Comparison of ENCODE assay signal across 13 cellular contexts in the genomic region with DNA sequence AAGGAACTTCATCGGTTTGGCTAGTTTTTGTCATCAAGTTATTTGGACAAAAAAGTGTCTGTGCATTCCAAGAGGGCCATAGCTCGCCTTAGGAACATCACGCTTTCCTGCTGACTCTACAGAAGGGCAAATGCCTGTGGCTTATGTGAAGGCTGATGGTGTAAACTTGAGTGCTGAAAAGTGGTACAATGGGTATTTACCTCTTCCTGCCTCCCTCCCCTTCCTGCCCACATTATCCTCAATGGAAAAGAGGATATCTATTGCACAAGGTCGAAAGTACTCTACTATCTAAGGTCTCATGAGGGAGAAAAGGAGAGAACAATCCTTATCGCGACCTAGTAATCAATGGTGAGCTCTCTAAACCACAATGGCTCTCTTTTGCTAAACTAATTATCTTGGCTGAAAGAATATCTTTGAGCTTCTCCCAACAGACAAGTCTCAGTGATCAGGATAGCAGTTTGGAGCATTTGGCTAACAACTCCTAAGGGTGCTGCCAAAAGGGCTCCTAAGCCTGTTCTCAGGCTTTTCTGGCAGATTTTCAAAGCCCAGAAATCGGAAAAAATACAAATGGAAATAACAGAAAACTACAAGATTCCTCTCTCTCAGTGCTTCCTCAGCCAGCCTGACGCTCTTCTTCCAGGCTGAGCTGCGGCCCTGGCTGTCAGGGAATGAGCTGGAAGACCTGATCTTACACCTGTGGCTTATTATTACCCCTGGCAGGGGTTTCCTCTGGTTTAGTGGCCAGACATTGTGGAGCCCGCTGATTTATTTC. TPM values are rescaled to one million over a fixed set of nuclear protein-coding genes. Genes with fewer than 3 reads are reported as not detected.
DNase-seq lines count a peak whose midpoint lies in the region; ATAC-seq and TF ChIP-seq lines count a peak whose summit lies in the region.
"Had no signal": no experiment of that assay in that cellular context is flagged by ENCODE, and none has a peak within 500 bp of the region (broad histone marks: within the 10 kb centered on the region; RNA-seq: fewer than 3 reads in every experiment).

No MANE protein-coding gene starts in this region.

- no peaks in the 10 kb centered on the region for H3F3A ChIP-seq in PC-3 (ENCODE audit: low read length, unreplicated experiment)

- intact Hi-C loops in sciatic nerve (cut with DNase I) (no loop called here), PC-3 (cut with micrococcal nuclease) (no loop called here)

- H3K4me2 ChIP-seq in PC-3 (ENCODE audit: low read length) = no peak overlapping the region

- POLR2A ChIA-PET in PC-3 (lab: Charles Lee; ENCODE audit: unreplicated experiment) = no interaction called here
- POLR2A ChIA-PET in RWPE1 (lab: Yijun Ruan, JAX; ENCODE audit: low non-redundant PET) = no interaction called here

- H3K9ac ChIP-seq in PC-3 (ENCODE audit: low read length) = no peak overlapping the region

- no peak overlapping the region for H3K27ac ChIP-seq in PC-3 (ENCODE audit: low read length)
- H3K27ac ChIP-seq in RWPE1 = no peak overlapping the region
- H3K27ac ChIP-seq: WERI-Rb-1 had no signal

- H2AFZ ChIP-seq in PC-3 (ENCODE audit: low read length) = no peak overlapping the region

- DNase-seq in G401 (ENCODE audit: low spot score) (peak; percentile 10), SK-MEL-5 (ENCODE audit: low read depth, low spot score) (peak; percentile 85), fibroblast of the aortic adventitia (ENCODE audit: low read depth) (peak; percentile 55), sciatic nerve (ENCODE audit: low spot score) (no peak), PC-3 (no peak), RWPE1 (ENCODE audit: low spot score) (no peak), GM19238 (ENCODE audit: insufficient read length, low spot score) (no peak)
- DNase-seq in central memory CD4-positive, alpha-beta T cell = no peak
- DNase-seq: amniotic stem cell, MV-4-11, NCI-H510A treated with DMSO at 0.1 percent for 48 hours, posterior cingulate gyrus, WERI-Rb-1 had no signal

- CTCF ChIA-PET in PC-3 (lab: Charles Lee) (no interaction called here), RWPE1 (lab: Yijun Ruan, JAX) (no interaction called here)

- no peaks in the 10 kb centered on the region for H3K9me2 ChIP-seq in PC-3 (replicated peaks; ENCODE audit: low read length)

- H3K4me1 ChIP-seq in PC-3 (ENCODE audit: insufficient read depth, low read length) = peaks cover 8% of the 10 kb centered on the region

- no peaks in the 10 kb centered on the region for H3K36me3 ChIP-seq in PC-3 (ENCODE audit: low read depth, low read length)
- H3K36me3 ChIP-seq: WERI-Rb-1 had no signal

- H4K20me1 ChIP-seq in PC-3 (ENCODE audit: low read length) = no peaks in the 10 kb centered on the region

- TF ChIP-seq CTCF in fibroblast of the aortic adventitia (IDR thresholded peaks at IDR 0.05; ENCODE audit: insufficient read depth, low read length) = no peak
- no peak for TF ChIP-seq CTCF in PC-3 (conservative IDR thresholded peaks at IDR 0.05; ENCODE audit: low read depth, low read length)
- TF ChIP-seq CTCF in RWPE1 (conservative IDR thresholded peaks at IDR 0.05; ENCODE audit: low read depth) = no peak

- no TSS peak for BruUV-seq in PC-3 (replicated peaks; lab: Mats Ljungman, UMichigan)

- H3K79me2 ChIP-seq in PC-3 (ENCODE audit: low read length) = no peaks in the 10 kb centered on the region

- no peaks in the 10 kb centered on the region for H3K27me3 ChIP-seq in PC-3 (ENCODE audit: low read length)

- ATAC-seq in sciatic nerve (peak; percentile 83), PC-3 (no peak)

- H3K9me3 ChIP-seq in PC-3 (ENCODE audit: low read length) = no peaks in the 10 kb centered on the region

- in situ Hi-C loops in G401 (cut with HindIII; ENCODE audit: low sequenced_read_pairs) = no loop called here
- in situ Hi-C loops in SK-MEL-5 (cut with HindIII; ENCODE audit: low pct_unique_long_range_greater_than_20kb, low sequenced_read_pairs) = no loop called here

- H3K4me3 ChIP-seq in fibroblast of the aortic adventitia (ENCODE audit: low read depth, low read length) (no peak overlapping the region), PC-3 (ENCODE audit: low read length) (no peak overlapping the region)

RNA-seq across cellular contexts. Expression of gene ENPP1, which starts 42.6 kb away (rescaled TPM):
- not detected in 2 replicates for total RNA-seq in G401 (2014; rRNA removed; shearing (Covaris generic))
- total RNA-seq in SK-MEL-5 (2014; rRNA removed; shearing (Covaris generic)) = 13.3 and 14.3 TPM in 2 replicates
- polyA plus RNA-seq in SK-MEL-5 (2015; cell fraction: cytosol; rRNA removed) = 7.7 and 11.5 TPM in 2 replicates
- polyA plus RNA-seq in SK-MEL-5 (2015; cell fraction: nucleus; rRNA removed) = 6.9 and 7.8 TPM in 2 replicates
- total RNA-seq in fibroblast of the aortic adventitia (ENCODE audit: low replicate concordance) = 5.6 and 7.4 TPM in 2 replicates
- total RNA-seq in sciatic nerve = 13.4 TPM
- total RNA-seq in PC-3 (2014; rRNA removed) = 4.4 and 5.1 TPM in 2 replicates

RNA-seq across cellular contexts. Expression of gene CTAGE9, which starts 54.5 kb away (rescaled TPM):
- total RNA-seq in G401 (2014; rRNA removed; shearing (Covaris generic)) = not detected in 2 replicates
- not detected in 2 replicates for total RNA-seq in SK-MEL-5 (2014; rRNA removed; shearing (Covaris generic))
- polyA plus RNA-seq in SK-MEL-5 (2015; cell fraction: cytosol; rRNA removed) = not detected in 2 replicates
- 0.44 TPM in 1 of 2 replicates, not detected in the other for polyA plus RNA-seq in SK-MEL-5 (2015; cell fraction: nucleus; rRNA removed)
- total RNA-seq in fibroblast of the aortic adventitia (ENCODE audit: low replicate concordance) = not detected in 2 replicates
- total RNA-seq in sciatic nerve = not detected
- not detected in 2 replicates for total RNA-seq in PC-3 (2014; rRNA removed)

Comparison
In these comparisons a context has a peak if more than half of its experiments do, and no peak if none do; other contexts are left out.
1. DNase-seq: peak in G401 (single experiment), SK-MEL-5 (single experiment) and fibroblast of the aortic adventitia (single experiment); none in sciatic nerve (single experiment), PC-3 (single experiment), RWPE1 (single experiment), central memory CD4-positive, alpha-beta T cell (single experiment) and GM19238 (single experiment).